8 cellular contexts compared by ENCODE assay signal in genomic region chr19:48715276-48715675, GRCh38. TPM values are rescaled to one million over a fixed set of nuclear protein-coding genes. Genes with fewer than 3 reads are reported as not detected.
DNase-seq lines count a peak whose midpoint lies in the region; FAIRE-seq and TF ChIP-seq lines count a peak whose summit lies in the region.
"Had no signal": no experiment of that assay in that cellular context is flagged by ENCODE, and none has a peak within 500 bp of the region (broad histone marks: within the 10 kb centered on the region; RNA-seq: fewer than 3 reads in every experiment).

No MANE protein-coding gene starts in this region.

- DNase-seq in Peyer's patch (peak in 1 of 3 donors; percentile 56), keratinocyte (ENCODE audit: low read depth, low spot score) (no peak), EL (no peak), NCI-H2029 treated with DMSO at 0.1 percent for 48 hours (lab: John Stamatoyannopoulos, UW) (no peak)
- no peak for DNase-seq in stimulated activated CD4-positive, alpha-beta T cell treated with anti-CD3 and anti-CD28 coated beads, Interleukin-4, amount 100 ng/mL, for 4 hours
- DNase-seq: amniotic stem cell, NCI-H1092 had no signal

- H3K9me3 ChIP-seq in Peyer's patch (no peaks in the 10 kb centered on the region), keratinocyte (ENCODE audit: control insufficient read depth, low read depth, low read length) (no peaks in the 10 kb centered on the region)

- FAIRE-seq in keratinocyte (lab: Jason Lieb, UNC), result no peak

- no peaks in the 10 kb centered on the region for H3K27me3 ChIP-seq in ACC112 (ENCODE audit: insufficient read depth, low read length)
- H3K27me3 ChIP-seq in Peyer's patch, result no peaks in the 10 kb centered on the region
- no peaks in the 10 kb centered on the region for H3K27me3 ChIP-seq in keratinocyte (ENCODE audit: control insufficient read depth, extremely low read depth, insufficient read depth, low read length)

- no peak overlapping the region for H3K27ac ChIP-seq in ACC112 (ENCODE audit: low read depth, low read length)
- H3K27ac ChIP-seq in Peyer's patch, result peak overlapping the region; percentile 77 to 93 (median 86)
- H3K27ac ChIP-seq in keratinocyte (ENCODE audit: control insufficient read depth, insufficient read depth, low read length), result no peak overlapping the region

- H3K79me2 ChIP-seq in ACC112 (ENCODE audit: control insufficient read depth, insufficient read depth, low read length, unreplicated experiment) (no peaks in the 10 kb centered on the region), keratinocyte (ENCODE audit: control insufficient read depth, insufficient read depth, low read length) (peaks cover 4% of the 10 kb centered on the region)

- TF ChIP-seq CTCF in Peyer's patch (IDR thresholded peaks at IDR 0.05) (no peak), keratinocyte (optimal IDR thresholded peaks at IDR 0.05 in 1 of 3, IDR thresholded peaks at IDR 0.05 in 1 of 3, conservative IDR thresholded peaks at IDR 0.05 in 1 of 3; ENCODE audit: extremely low read depth in 1 of 3, insufficient read depth in 2 of 3, low read length in 3 of 3) (no peak)

- H2AFZ ChIP-seq in ACC112 (ENCODE audit: low read length, unreplicated experiment), result no peak overlapping the region
- H2AFZ ChIP-seq in keratinocyte (ENCODE audit: control insufficient read depth, low read length), result peak overlapping the region; percentile 2

- H3K4me3 ChIP-seq in ACC112 (ENCODE audit: low read depth, low read length) (peak overlapping the region; percentile 73; the same call in 1 of the 2 replicates), Peyer's patch (peak overlapping the region; percentile 62 to 72 (median 62)), keratinocyte (ENCODE audit: control insufficient read depth in 2 of 3, extremely low read depth in 1 of 3, insufficient read depth in 2 of 3, low read depth in 1 of 3, low read length in 3 of 3) (peak overlapping the region; percentile 57 to 79 (median 78))

- H3K9me1 ChIP-seq in keratinocyte (ENCODE audit: control insufficient read depth, extremely low read depth, insufficient read depth, low read length), result no peaks in the 10 kb centered on the region

- H3K4me2 ChIP-seq in keratinocyte (ENCODE audit: control insufficient read depth, extremely low read depth, insufficient read depth, low read depth, low read length), result peak overlapping the region; percentile 96

- no peak for TF ChIP-seq POLR2A in Peyer's patch (IDR thresholded peaks at IDR 0.05)

- H3K4me1 ChIP-seq in ACC112 (ENCODE audit: control insufficient read depth, insufficient read depth, low read length, unreplicated experiment) (peaks cover 15% of the 10 kb centered on the region), Peyer's patch (peaks cover 0 to 48% (median 14%) of the 10 kb centered on the region in 4 donors), keratinocyte (ENCODE audit: control insufficient read depth, extremely low read depth, insufficient read depth, low read length) (peaks cover 30% of the 10 kb centered on the region)

- H4K20me1 ChIP-seq in keratinocyte (ENCODE audit: control insufficient read depth, extremely low read depth, insufficient read depth, low read length), result no peaks in the 10 kb centered on the region

- dilution Hi-C loops in keratinocyte (cut with MboI; ENCODE audit: extremely low pct_ligation_motif_present, low sequenced_read_pairs), result no loop called here

- peak overlapping the region; percentile 80 for H3K9ac ChIP-seq in keratinocyte (ENCODE audit: control insufficient read depth, extremely low read depth, insufficient read depth, low read length)

- H3K36me3 ChIP-seq in ACC112 (ENCODE audit: insufficient read depth, low read length), result no peaks in the 10 kb centered on the region
- H3K36me3 ChIP-seq in Peyer's patch, result no peaks in the 10 kb centered on the region
- H3K36me3 ChIP-seq in keratinocyte (ENCODE audit: control insufficient read depth in 2 of 2, extremely low read depth in 1 of 2, insufficient read depth in 2 of 2, low read length in 2 of 2), result no peaks in the 10 kb centered on the region

RNA-seq across cellular contexts. Expression of gene MAMSTR, which starts 4.2 kb away (rescaled TPM):
- 1 to 10 TPM in 1 of 4 donors, under 1 TPM in 1, not detected in 2; 0.70 to 1.1 TPM for total RNA-seq in Peyer's patch
- 0.35 to 0.39 TPM (median 0.37 TPM) in 3 replicates for polyA plus RNA-seq in keratinocyte
- not detected for polyA plus RNA-seq in keratinocyte (2011; ENCODE audit: low read depth)
- 0.23 and 0.35 TPM in 2 replicates for polyA plus RNA-seq in keratinocyte (2011; cell fraction: cytosol; rRNA removed)
- polyA plus RNA-seq in keratinocyte (2011; cell fraction: nucleus; rRNA removed), result 0.39 and 0.87 TPM in 2 replicates
- polyA plus RNA-seq in keratinocyte (2012; ENCODE audit: low replicate concordance), result 0.18 and 0.55 TPM in 2 replicates
- polyA minus RNA-seq in keratinocyte, result 0.48 to 1.2 TPM (median 0.66 TPM) in 3 replicates
- polyA minus RNA-seq in keratinocyte (2011; cell fraction: cytosol; rRNA and poly(A)+ RNA removed), result not detected
- polyA minus RNA-seq in keratinocyte (2011; cell fraction: nucleus; rRNA and poly(A)+ RNA removed), result 0.21 TPM in 1 of 2 replicates, not detected in the other

RNA-seq across cellular contexts. Expression of gene FUT2, which starts 19.5 kb away (rescaled TPM):
- 10 to 100 TPM; 11.6 to 91.6 (median 53.8) TPM for total RNA-seq in Peyer's patch
- polyA plus RNA-seq in keratinocyte, result 2.3 to 4.0 TPM (median 3.7 TPM) in 3 replicates
- 0.39 TPM for polyA plus RNA-seq in keratinocyte (2011; ENCODE audit: low read depth)
- polyA plus RNA-seq in keratinocyte (2011; cell fraction: cytosol; rRNA removed), result 2.5 and 2.8 TPM in 2 replicates
- polyA plus RNA-seq in keratinocyte (2011; cell fraction: nucleus; rRNA removed), result 8.3 and 8.5 TPM in 2 replicates
- polyA plus RNA-seq in keratinocyte (2012; ENCODE audit: low replicate concordance), result 4.2 and 4.4 TPM in 2 replicates
- 3.7 to 4.8 TPM (median 4.5 TPM) in 3 replicates for polyA minus RNA-seq in keratinocyte
- polyA minus RNA-seq in keratinocyte (2011; cell fraction: cytosol; rRNA and poly(A)+ RNA removed), result 7.1 TPM
- 10.2 and 10.8 TPM in 2 replicates for polyA minus RNA-seq in keratinocyte (2011; cell fraction: nucleus; rRNA and poly(A)+ RNA removed)

RNA-seq across cellular contexts. Expression of gene RASIP1, which starts 25.1 kb away (rescaled TPM):
- total RNA-seq in Peyer's patch, result 1 to 10 TPM; 1.8 to 6.6 (median 3.4) TPM
- 2.2 to 4.8 TPM (median 2.3 TPM) in 3 replicates for polyA plus RNA-seq in keratinocyte
- 0.84 TPM for polyA plus RNA-seq in keratinocyte (2011; ENCODE audit: low read depth)
- 1.5 and 3.1 TPM in 2 replicates for polyA plus RNA-seq in keratinocyte (2011; cell fraction: cytosol; rRNA removed)
- polyA plus RNA-seq in keratinocyte (2011; cell fraction: nucleus; rRNA removed), result 4.1 and 5.3 TPM in 2 replicates
- 2.1 and 4.4 TPM in 2 replicates for polyA plus RNA-seq in keratinocyte (2012; ENCODE audit: low replicate concordance)
- 1.6 to 4.1 TPM (median 1.8 TPM) in 3 replicates for polyA minus RNA-seq in keratinocyte
- polyA minus RNA-seq in keratinocyte (2011; cell fraction: cytosol; rRNA and poly(A)+ RNA removed), result 3.6 TPM
- 1.1 and 1.2 TPM in 2 replicates for polyA minus RNA-seq in keratinocyte (2011; cell fraction: nucleus; rRNA and poly(A)+ RNA removed)

RNA-seq across cellular contexts. Expression of gene IZUMO1, which starts 31.4 kb away (rescaled TPM):
- total RNA-seq in Peyer's patch, result not detected
- 0.28 to 0.75 TPM (median 0.63 TPM) in 3 replicates for polyA plus RNA-seq in keratinocyte
- not detected for polyA plus RNA-seq in keratinocyte (2011; ENCODE audit: low read depth)
- 0.07 TPM in 1 of 2 replicates, not detected in the other for polyA plus RNA-seq in keratinocyte (2011; cell fraction: cytosol; rRNA removed)
- polyA plus RNA-seq in keratinocyte (2011; cell fraction: nucleus; rRNA removed), result 5.4 and 5.8 TPM in 2 replicates
- 0.44 and 0.63 TPM in 2 replicates for polyA plus RNA-seq in keratinocyte (2012; ENCODE audit: low replicate concordance)
- 0.13 to 0.42 TPM (median 0.26 TPM) in 3 replicates for polyA minus RNA-seq in keratinocyte
- not detected for polyA minus RNA-seq in keratinocyte (2011; cell fraction: cytosol; rRNA and poly(A)+ RNA removed)
- polyA minus RNA-seq in keratinocyte (2011; cell fraction: nucleus; rRNA and poly(A)+ RNA removed), result 1.7 and 1.9 TPM in 2 replicates

RNA-seq across cellular contexts. Expression of gene FUT1, which starts 37.2 kb away (rescaled TPM):
- 1 to 10 TPM in 1 of 4 donors, under 1 TPM in 3; 0.38 to 1.2 (median 0.68) TPM for total RNA-seq in Peyer's patch
- 3.2 to 5.3 TPM (median 3.7 TPM) in 3 replicates for polyA plus RNA-seq in keratinocyte
- polyA plus RNA-seq in keratinocyte (2011; ENCODE audit: low read depth), result 0.51 TPM
- polyA plus RNA-seq in keratinocyte (2011; cell fraction: cytosol; rRNA removed), result 2.0 and 2.6 TPM in 2 replicates
- polyA plus RNA-seq in keratinocyte (2011; cell fraction: nucleus; rRNA removed), result 7.1 and 7.4 TPM in 2 replicates
- 2.1 and 3.3 TPM in 2 replicates for polyA plus RNA-seq in keratinocyte (2012; ENCODE audit: low replicate concordance)
- polyA minus RNA-seq in keratinocyte, result 3.1 to 6.1 TPM (median 4.9 TPM) in 3 replicates
- 4.2 TPM for polyA minus RNA-seq in keratinocyte (2011; cell fraction: cytosol; rRNA and poly(A)+ RNA removed)
- 6.8 and 7.3 TPM in 2 replicates for polyA minus RNA-seq in keratinocyte (2011; cell fraction: nucleus; rRNA and poly(A)+ RNA removed)

Comparison
In these comparisons a context has a peak if more than half of its experiments do, and no peak if none do; other contexts are left out.
1. H3K27ac ChIP-seq: peak in Peyer's patch (4 of 4); none in ACC112 (single experiment) and keratinocyte (single experiment).
2. Peak in every context shown above with its lines, with median percentiles within 50 percentile points of each other: H3K4me3 ChIP-seq.